17 cellular contexts compared by ENCODE assay signal in the genomic region with DNA sequence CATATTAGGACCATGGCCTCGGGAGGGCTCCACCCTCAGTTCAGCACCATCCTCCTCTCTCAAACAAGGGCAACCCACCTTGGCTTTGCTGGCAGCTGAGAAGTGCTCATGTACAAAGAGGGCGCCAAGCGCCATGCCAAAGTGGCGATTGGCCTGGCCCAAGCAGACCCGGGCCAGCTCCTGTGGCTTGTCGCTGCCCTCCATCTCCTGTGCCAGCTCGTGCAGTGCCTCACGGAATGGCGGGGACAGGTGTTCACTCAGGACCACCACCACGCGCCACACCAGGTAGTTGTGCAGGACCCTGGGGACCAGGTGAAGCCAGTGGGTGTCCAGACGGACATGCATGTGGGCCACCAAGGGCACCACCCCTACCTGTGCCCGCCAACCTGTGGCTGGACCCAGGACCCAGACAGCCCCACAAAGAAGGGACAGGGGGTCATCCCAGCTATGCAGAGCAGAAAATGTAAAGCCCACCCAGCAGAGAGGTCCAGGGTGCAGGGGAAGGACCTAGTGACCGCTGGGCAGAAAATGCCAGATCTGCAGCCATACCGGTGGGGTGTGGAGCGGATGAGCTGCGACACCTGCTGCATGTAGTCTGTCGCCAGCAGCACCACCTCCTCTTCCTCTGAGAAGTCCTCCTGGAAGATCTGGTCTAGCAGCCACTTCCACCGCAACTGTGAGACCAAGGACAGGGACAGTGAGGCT. TPM values are rescaled to one million over a fixed set of nuclear protein-coding genes. Genes with fewer than 3 reads are reported as not detected.
"Had no signal": no experiment of that assay in that cellular context is flagged by ENCODE, and none has a peak within 500 bp of the region (broad histone marks: within the 10 kb centered on the region; RNA-seq: fewer than 3 reads in every experiment).

No MANE protein-coding gene starts in this region.

- DNase-seq: activated CD4-positive, alpha-beta T cell treated with anti-CD3 and anti-CD28 coated beads, Interleukin-2, amount 10 ng/mL, durations not matched to agents 24 days and 14 days; activated T-cell treated with anti-CD3 and anti-CD28 coated beads, Interleukin-2, amount 50 U/mL, for 24 hours; left ventricle myocardium superior; mesendoderm; stimulated activated CD4-positive, alpha-beta T cell treated with anti-CD3 and anti-CD28 coated beads, Interleukin-2, amount 100 ng/mL, for 48 hours; substantia nigra; T-helper 2 cell had no signal

- ATAC-seq: esophagus mucosa; left ventricle myocardium superior; stimulated activated memory B cell treated with anti-CD40 and anti-IgM and Interleukin-4, amounts not matched to agents 10 μg/mL and 1 μg/mL and 100 μg/mL, for 72 hours had no signal

- H3K27ac ChIP-seq: hepatocyte, SJSA1, tibial nerve, vagina had no signal

- H3K4me3 ChIP-seq: hepatocyte, SJSA1, tibial nerve, vagina had no signal

- H2AFZ ChIP-seq: hepatocyte had no signal

- H3K9me3 Mint-ChIP-seq: activated CD4-positive, alpha-beta T cell treated with anti-CD3 and anti-CD28 coated beads, Interleukin-2, amount 10 ng/mL, durations not matched to agents 24 days and 14 days; activated T-cell treated with anti-CD3 and anti-CD28 coated beads, Interleukin-2, amount 50 U/mL, for 24 hours; stimulated activated memory B cell treated with anti-CD40 and anti-IgM and Interleukin-4, amounts not matched to agents 10 μg/mL and 1 μg/mL and 100 μg/mL, for 72 hours had no signal

- H3K4me2 ChIP-seq: hepatocyte had no signal

- H3K36me3 ChIP-seq: SJSA1, tibial nerve, vagina had no signal

- H3K36me3 Mint-ChIP-seq: stimulated activated memory B cell treated with anti-CD40 and anti-IgM and Interleukin-4, amounts not matched to agents 10 μg/mL and 1 μg/mL and 100 μg/mL, for 72 hours had no signal

- H3K4me3 Mint-ChIP-seq: activated CD4-positive, alpha-beta T cell treated with anti-CD3 and anti-CD28 coated beads, Interleukin-2, amount 10 ng/mL, durations not matched to agents 24 days and 14 days; activated T-cell treated with anti-CD3 and anti-CD28 coated beads, Interleukin-2, amount 50 U/mL, for 24 hours; stimulated activated memory B cell treated with anti-CD40 and anti-IgM and Interleukin-4, amounts not matched to agents 10 μg/mL and 1 μg/mL and 100 μg/mL, for 72 hours had no signal

- H3K9me3 ChIP-seq: SJSA1, tibial nerve, vagina had no signal

- H3K27ac Mint-ChIP-seq: activated CD4-positive, alpha-beta T cell treated with anti-CD3 and anti-CD28 coated beads, Interleukin-2, amount 10 ng/mL, durations not matched to agents 24 days and 14 days; activated T-cell treated with anti-CD3 and anti-CD28 coated beads, Interleukin-2, amount 50 U/mL, for 24 hours; stimulated activated memory B cell treated with anti-CD40 and anti-IgM and Interleukin-4, amounts not matched to agents 10 μg/mL and 1 μg/mL and 100 μg/mL, for 72 hours had no signal

RNA-seq across cellular contexts. Expression of gene ECEL1, which starts 3.6 kb away (rescaled TPM):
- total RNA-seq: esophagus mucosa, SJSA1, vagina had no signal
- polyA plus RNA-seq: keratinocyte had no signal

RNA-seq across cellular contexts. Expression of gene ALPI, which starts 28.1 kb away (rescaled TPM):
- total RNA-seq: activated CD4-positive, alpha-beta T cell treated with anti-CD3 and anti-CD28 coated beads, Interleukin-2, amount 10 ng/mL, durations not matched to agents 24 days and 14 days; esophagus mucosa; left ventricle myocardium superior; osteocyte; SJSA1; tibial nerve; vagina had no signal
- polyA plus RNA-seq: keratinocyte, neural cell had no signal

RNA-seq across cellular contexts. Expression of gene PRSS56, which starts 36.1 kb away (rescaled TPM):
- total RNA-seq: activated CD4-positive, alpha-beta T cell treated with anti-CD3 and anti-CD28 coated beads, Interleukin-2, amount 10 ng/mL, durations not matched to agents 24 days and 14 days; esophagus mucosa; hepatocyte; osteocyte; SJSA1; tibial nerve; vagina had no signal
- polyA plus RNA-seq: adipose tissue, hepatocyte, keratinocyte had no signal

RNA-seq across cellular contexts. Expression of gene CHRND, which starts 41.9 kb away (rescaled TPM):
- total RNA-seq: activated CD4-positive, alpha-beta T cell treated with anti-CD3 and anti-CD28 coated beads, Interleukin-2, amount 10 ng/mL, durations not matched to agents 24 days and 14 days; esophagus mucosa; hepatocyte; left ventricle myocardium superior; osteocyte; SJSA1; tibial nerve; vagina had no signal
- polyA plus RNA-seq: hepatocyte, keratinocyte, neural cell had no signal

RNA-seq across cellular contexts. Expression of gene CHRNG, which starts 55.4 kb away (rescaled TPM):
- total RNA-seq: activated CD4-positive, alpha-beta T cell treated with anti-CD3 and anti-CD28 coated beads, Interleukin-2, amount 10 ng/mL, durations not matched to agents 24 days and 14 days; esophagus mucosa; hepatocyte; left ventricle myocardium superior; osteocyte; SJSA1; tibial nerve; vagina had no signal
- polyA plus RNA-seq: adipose tissue, hepatocyte, keratinocyte, neural cell had no signal
